14 cellular contexts compared by ENCODE assay signal in the genomic region with DNA sequence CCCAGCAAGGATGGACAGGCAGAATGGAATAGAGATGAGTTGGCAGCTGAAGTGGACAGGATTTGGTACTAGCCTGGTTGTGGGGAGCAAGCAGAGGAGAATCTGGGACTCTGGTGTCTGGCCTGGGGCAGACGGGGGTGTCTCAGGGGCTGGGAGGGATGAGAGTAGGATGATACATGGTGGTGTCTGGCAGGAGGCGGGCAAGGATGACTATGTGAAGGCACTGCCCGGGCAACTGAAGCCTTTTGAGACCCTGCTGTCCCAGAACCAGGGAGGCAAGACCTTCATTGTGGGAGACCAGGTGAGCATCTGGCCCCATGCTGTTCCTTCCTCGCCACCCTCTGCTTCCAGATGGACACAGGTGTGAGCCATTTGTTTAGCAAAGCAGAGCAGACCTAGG. TPM values are rescaled to one million over a fixed set of nuclear protein-coding genes. Genes with fewer than 3 reads are reported as not detected.
DNase-seq lines count a peak whose midpoint lies in the region; ATAC-seq and TF ChIP-seq lines count a peak whose summit lies in the region.
"Had no signal": no experiment of that assay in that cellular context is flagged by ENCODE, and none has a peak within 500 bp of the region (broad histone marks: within the 10 kb centered on the region; RNA-seq: fewer than 3 reads in every experiment).

No MANE protein-coding gene starts in this region.

- peaks cover 18% of the 10 kb centered on the region for H3F3A ChIP-seq in smooth muscle cell (ENCODE audit: low read depth)

- peaks cover 9% of the 10 kb centered on the region for H3K9me3 Mint-ChIP-seq in T-helper 1 cell treated with Interleukin-12 subunit alpha and Interleukin-12 subunit beta and Interleukin-4 antibody, amounts not matched to agents 30 μg/mL and 1 μg/mL, for 36 hours

- H3K4ac ChIP-seq in mesendoderm (ENCODE audit: low read depth, low read length) = no peak overlapping the region

- peaks cover 9% of the 10 kb centered on the region for H3K27me3 Mint-ChIP-seq in T-helper 1 cell treated with Interleukin-12 subunit alpha and Interleukin-12 subunit beta and Interleukin-4 antibody, amounts not matched to agents 30 μg/mL and 1 μg/mL, for 36 hours (ENCODE audit: low read depth)

- H3K79me2 ChIP-seq in smooth muscle cell (ENCODE audit: low read depth) = peaks cover 20% of the 10 kb centered on the region
- peaks cover 24% of the 10 kb centered on the region for H3K79me2 ChIP-seq in mesendoderm (ENCODE audit: control insufficient read depth, insufficient read depth, low read length)

- H3K9ac ChIP-seq in smooth muscle cell (ENCODE audit: low read depth) (no peak overlapping the region), mesendoderm (ENCODE audit: low read length) (no peak overlapping the region)

- no peak overlapping the region for H4K5ac ChIP-seq in mesendoderm (ENCODE audit: low read length)

- H2BK120ac ChIP-seq in mesendoderm (ENCODE audit: low read depth, low read length) = no peak overlapping the region

- H3K4me2 ChIP-seq in smooth muscle cell (peak overlapping the region; percentile 95), mesendoderm (ENCODE audit: low read length) (no peak overlapping the region)

- CTCF ChIA-PET in Panc1 (lab: Charles Lee) = no interaction called here

- no peak overlapping the region for H2AFZ ChIP-seq in smooth muscle cell (ENCODE audit: low read depth)

- no peak overlapping the region for H3K27ac ChIP-seq in Panc1 (ENCODE audit: low read length)
- no peak overlapping the region for H3K27ac ChIP-seq in smooth muscle cell (ENCODE audit: low read depth)
- no peak overlapping the region for H3K27ac ChIP-seq in mesendoderm (ENCODE audit: low read depth, low read length)

- H3K18ac ChIP-seq in mesendoderm (ENCODE audit: low read length) = no peak overlapping the region

- no peak overlapping the region for H2BK15ac ChIP-seq in mesendoderm (replicated peaks; ENCODE audit: low read depth)

- no peak overlapping the region for H2BK5ac ChIP-seq in mesendoderm (ENCODE audit: low read length)

- peak overlapping the region; percentile 15 for H3K4me3 Mint-ChIP-seq in T-helper 1 cell treated with Interleukin-12 subunit alpha and Interleukin-12 subunit beta and Interleukin-4 antibody, amounts not matched to agents 30 μg/mL and 1 μg/mL, for 36 hours

- no peak overlapping the region for H3K56ac ChIP-seq in mesendoderm (ENCODE audit: low read length)

- no peak overlapping the region for H3K4me3 ChIP-seq in Panc1 (ENCODE audit: low read depth in 2 of 2, low read length in 2 of 2)
- H3K4me3 ChIP-seq in epithelial cell of esophagus (ENCODE audit: low read length) = peak overlapping the region; percentile 81
- H3K4me3 ChIP-seq in smooth muscle cell = no peak overlapping the region
- H3K4me3 ChIP-seq in mesendoderm (ENCODE audit: low read length) = no peak overlapping the region
- H3K4me3 ChIP-seq: dorsolateral prefrontal cortex had no signal

- POLR2A ChIA-PET in Panc1 (lab: Charles Lee) = no interaction called here

- no peak overlapping the region for H4K8ac ChIP-seq in mesendoderm (ENCODE audit: low read depth, low read length)

- peak overlapping the region; percentile 65 for H3K27ac Mint-ChIP-seq in T-helper 1 cell treated with Interleukin-12 subunit alpha and Interleukin-12 subunit beta and Interleukin-4 antibody, amounts not matched to agents 30 μg/mL and 1 μg/mL, for 36 hours

- peaks cover 30% of the 10 kb centered on the region for H3K4me1 Mint-ChIP-seq in T-helper 1 cell treated with Interleukin-12 subunit alpha and Interleukin-12 subunit beta and Interleukin-4 antibody, amounts not matched to agents 30 μg/mL and 1 μg/mL, for 36 hours (ENCODE audit: low read depth)

- H3K27me3 ChIP-seq in Panc1 (ENCODE audit: control insufficient read depth, insufficient read depth, low read length) (no peaks in the 10 kb centered on the region), smooth muscle cell (ENCODE audit: low read depth) (no peaks in the 10 kb centered on the region), mesendoderm (ENCODE audit: insufficient read depth, low read length, poor library complexity) (no peaks in the 10 kb centered on the region)
- H3K27me3 ChIP-seq: dorsolateral prefrontal cortex, heart right ventricle had no signal

- in situ Hi-C loops in Panc1 (cut with HindIII; ENCODE audit: low pct_unique_long_range_greater_than_20kb, low sequenced_read_pairs) = no loop called here

- no peak overlapping the region for H3K23ac ChIP-seq in mesendoderm (ENCODE audit: low read length)

- ATAC-seq in Panc1 (no peak), HG03025 (IDR thresholded peaks at IDR 0.05; ENCODE audit: low FRiP score, unreplicated experiment) (no peak)
- ATAC-seq: heart right ventricle had no signal

- no peak overlapping the region for H2AK5ac ChIP-seq in mesendoderm (ENCODE audit: low read length)

- no peak for DNase-seq in T-helper 1 cell
- no peak for DNase-seq in Panc1 (ENCODE audit: low read depth, low spot score)
- no peak for DNase-seq in epithelial cell of esophagus (ENCODE audit: low read depth)
- DNase-seq in smooth muscle cell (lab: John Stamatoyannopoulos, UW; ENCODE audit: unreplicated experiment) = no peak
- no peak for DNase-seq in mesendoderm
- no peak for DNase-seq in activated CD4-positive, CD25-positive, alpha-beta regulatory T cell (lab: John Stamatoyannopoulos, UW)
- DNase-seq: 8988T, activated gamma-delta T cell treated with Interleukin-2 at 50 U/mL for 16 hours, dorsolateral prefrontal cortex, heart right ventricle, midbrain, NCI-H2107 had no signal

- H3K36me3 ChIP-seq in Panc1 (ENCODE audit: control insufficient read depth, insufficient read depth, low read length) (no peaks in the 10 kb centered on the region), smooth muscle cell (ENCODE audit: low read depth) (no peaks in the 10 kb centered on the region), mesendoderm (ENCODE audit: control insufficient read depth, insufficient read depth, low read length) (peaks cover 11% of the 10 kb centered on the region)

- H3K4me1 ChIP-seq in Panc1 (ENCODE audit: control insufficient read depth, insufficient read depth, low read length) (peaks cover 23% of the 10 kb centered on the region), smooth muscle cell (ENCODE audit: low read depth) (peaks cover 17% of the 10 kb centered on the region), mesendoderm (ENCODE audit: control insufficient read depth, low read depth, low read length) (peaks cover 8% of the 10 kb centered on the region)

- H3K9me3 ChIP-seq in Panc1 (ENCODE audit: control insufficient read depth, insufficient read depth, low read depth, low read length) (no peaks in the 10 kb centered on the region), smooth muscle cell (replicated peaks; ENCODE audit: low read depth) (no peaks in the 10 kb centered on the region)
- H3K9me3 ChIP-seq: heart right ventricle had no signal

- intact Hi-C loops in Panc1 (cut with micrococcal nuclease; ENCODE audit: unreplicated experiment) = no loop called here

- H4K20me1 ChIP-seq in smooth muscle cell (ENCODE audit: low read depth) = peaks cover 29% of the 10 kb centered on the region

- no peak for TF ChIP-seq CTCF in Panc1 (IDR thresholded peaks at IDR 0.05)
- no peak for TF ChIP-seq CTCF in epithelial cell of esophagus (IDR thresholded peaks at IDR 0.05; ENCODE audit: insufficient read depth, low read depth, low read length, missing control alignments)
- TF ChIP-seq CTCF in smooth muscle cell (IDR thresholded peaks at IDR 0.05; ENCODE audit: borderline replicate concordance, insufficient read depth, poor library complexity, severe bottlenecking) = no peak

- WGBS in smooth muscle cell (ENCODE audit: low lambda C conversion rate) = 100% methylated on average over 4 of the region's 4 CpGs
- no CpG with 5 or more reads among the region's 4 CpGs for WGBS in mesendoderm (ENCODE audit: extremely low coverage, insufficient coverage, low lambda C conversion rate)

- peaks cover 24% of the 10 kb centered on the region for H3K36me3 Mint-ChIP-seq in T-helper 1 cell treated with Interleukin-12 subunit alpha and Interleukin-12 subunit beta and Interleukin-4 antibody, amounts not matched to agents 30 μg/mL and 1 μg/mL, for 36 hours (ENCODE audit: low read depth)

- TSS peak; percentile 92 for BruUV-seq in Panc1 (replicated peaks; lab: Mats Ljungman, UMichigan)

- H3K79me1 ChIP-seq in mesendoderm (ENCODE audit: low read length) = peaks cover 12% of the 10 kb centered on the region

RNA-seq across cellular contexts. Expression of a gene that starts 2.3 kb away (rescaled TPM):
- 570 TPM for total RNA-seq in Panc1 (2021; ENCODE audit: unreplicated experiment)
- polyA plus RNA-seq in Panc1 (2012; ENCODE audit: insufficient read length) = 961 TPM
- total RNA-seq in smooth muscle cell = 739 and 874 TPM in 2 replicates
- 1,489 and 1,525 TPM in 2 replicates for polyA plus RNA-seq in smooth muscle cell
- 1,349 TPM for polyA plus RNA-seq in mesendoderm (2013, experiment 1 of 2)
- polyA plus RNA-seq in mesendoderm (2013, experiment 2 of 2) = 1,345 TPM

RNA-seq across cellular contexts. Expression of a gene that starts 20.8 kb away (rescaled TPM):
- 281 TPM for total RNA-seq in Panc1 (2021; ENCODE audit: unreplicated experiment)
- polyA plus RNA-seq in Panc1 (2012; ENCODE audit: insufficient read length) = 441 TPM
- total RNA-seq in smooth muscle cell = 110 and 111 TPM in 2 replicates
- polyA plus RNA-seq in smooth muscle cell = 201 and 207 TPM in 2 replicates
- polyA plus RNA-seq in mesendoderm (2013, experiment 1 of 2) = 58.8 TPM
- 56.6 TPM for polyA plus RNA-seq in mesendoderm (2013, experiment 2 of 2)

RNA-seq across cellular contexts. Expression of a gene that starts 43.8 kb away (rescaled TPM):
- total RNA-seq in Panc1 (2021; ENCODE audit: unreplicated experiment) = 13.2 TPM
- 13.7 TPM for polyA plus RNA-seq in Panc1 (2012; ENCODE audit: insufficient read length)
- total RNA-seq in smooth muscle cell = 0.67 and 9.2 TPM in 2 replicates
- polyA plus RNA-seq in smooth muscle cell = 15.6 and 17.6 TPM in 2 replicates
- 4.2 TPM for polyA plus RNA-seq in mesendoderm (2013, experiment 1 of 2)
- polyA plus RNA-seq in mesendoderm (2013, experiment 2 of 2) = 3.9 TPM

RNA-seq across cellular contexts. Expression of a gene that starts 53.7 kb away (rescaled TPM):
- not detected for total RNA-seq in Panc1 (2021; ENCODE audit: unreplicated experiment)
- polyA plus RNA-seq in Panc1 (2012; ENCODE audit: insufficient read length) = not detected
- not detected in 2 replicates for total RNA-seq in smooth muscle cell
- polyA plus RNA-seq in smooth muscle cell = not detected in 2 replicates
- 0.04 TPM for polyA plus RNA-seq in mesendoderm (2013, experiment 1 of 2)
- polyA plus RNA-seq in mesendoderm (2013, experiment 2 of 2) = 0.03 TPM
- polyA plus RNA-seq: heart right ventricle had no signal
